ENCODE assay signal across 33 cellular contexts in the genomic region with DNA sequence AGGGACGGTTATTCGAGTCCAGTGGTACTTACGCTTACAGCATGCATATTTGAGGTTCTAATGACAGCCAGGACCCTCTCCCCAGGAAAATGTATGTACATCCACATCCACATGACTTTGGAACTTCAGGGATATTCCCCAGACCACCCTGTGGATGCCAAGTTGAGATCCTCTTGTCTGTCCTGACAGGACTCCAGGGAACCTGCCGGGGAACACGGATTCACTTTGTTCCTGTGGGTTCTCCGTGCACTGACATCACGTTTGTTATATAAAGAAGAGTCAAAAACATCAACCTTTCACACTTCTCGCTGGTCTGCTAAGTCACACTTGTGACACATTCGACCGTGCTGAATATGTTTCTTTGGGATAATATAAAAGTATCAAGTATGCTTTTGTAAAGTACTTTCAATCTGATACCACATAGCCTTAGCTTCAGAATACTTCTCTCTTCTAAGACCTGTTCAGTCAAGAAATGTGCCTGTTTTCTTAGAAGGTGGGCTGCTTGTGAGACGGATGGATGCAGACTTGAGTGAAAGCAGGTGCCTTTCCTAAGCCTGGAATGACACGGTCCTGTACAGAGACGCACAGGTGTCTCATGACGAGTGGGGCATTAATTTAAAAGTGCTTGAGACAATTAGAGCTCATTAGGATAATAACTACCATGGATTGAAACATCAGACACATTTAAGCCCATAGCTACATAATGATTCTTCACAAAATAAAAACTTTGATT. TPM values are rescaled to one million over a fixed set of nuclear protein-coding genes. Genes with fewer than 3 reads are reported as not detected.
DNase-seq lines count a peak whose midpoint lies in the region; ATAC-seq, FAIRE-seq and TF ChIP-seq lines count a peak whose summit lies in the region.
"Had no signal": no experiment of that assay in that cellular context is flagged by ENCODE, and none has a peak within 500 bp of the region (broad histone marks: within the 10 kb centered on the region; RNA-seq: fewer than 3 reads in every experiment).

No MANE protein-coding gene starts in this region.

- H3K4me3 Mint-ChIP-seq in GM23338 = no peak overlapping the region
- H3K4me3 Mint-ChIP-seq: activated CD4-positive, alpha-beta memory T cell treated with anti-CD3 and anti-CD28 coated beads for 36 hours; activated naive CD4-positive, alpha-beta T cell treated with anti-CD3 and anti-CD28 coated beads for 36 hours; activated T-helper 1 cell treated with anti-CD3 and anti-CD28 coated beads, Interleukin-12 subunit alpha, Interleukin-12 subunit beta, Interleukin-2, Interleukin-4 antibody, amounts not matched to agents 30 ng/mL and 10 ng/mL and 1 ng/mL, durations not matched to agents 14 hours and 24 hours and 36 hours; central memory CD8-positive, alpha-beta T cell; dendritic cell treated with granulocyte-macrophage colony-stimulating factor and Interleukin-4, amounts not matched to agents 40 ng/mL and 50 ng/mL, for 4 days; endodermal cell; neural progenitor cell; stimulated activated naive CD8-positive, alpha-beta T cell treated with anti-CD3 and anti-CD28 coated beads, Interleukin-15, amount 100 ng/mL, for 72 hours; T-cell had no signal

- peak overlapping the region; percentile 51 for H2BK12ac ChIP-seq in trophoblast cell (ENCODE audit: low read length)

- H3K27ac ChIP-seq in BLaER1 (no peak overlapping the region), GM23338 (ENCODE audit: low read depth) (peak overlapping the region; percentile 65; the same call in 1 of the 2 replicates), K562 (ENCODE audit: extremely low read depth, low read depth, low read length) (peak overlapping the region; percentile 87), trophoblast cell (ENCODE audit: low read depth, low read length) (peak overlapping the region; percentile 40)
- H3K27ac ChIP-seq: esophagus squamous epithelium, foreskin keratinocyte, left ventricle myocardium inferior, neural progenitor cell, parathyroid adenoma, SJSA1, spleen had no signal

- H3K27me3 ChIP-seq in BLaER1 (no peaks in the 10 kb centered on the region), GM23338 (ENCODE audit: insufficient read depth) (no peaks in the 10 kb centered on the region), K562 (ENCODE audit: control insufficient read depth in 2 of 2, insufficient read depth in 2 of 2, low read length in 2 of 2) (no peaks in the 10 kb centered on the region), trophoblast cell (ENCODE audit: insufficient read depth, low read length) (no peaks in the 10 kb centered on the region)
- H3K27me3 ChIP-seq: esophagus squamous epithelium, foreskin keratinocyte, neural progenitor cell, SJSA1, spleen had no signal

- H3K36me3 ChIP-seq in BLaER1 (peaks cover 46% of the 10 kb centered on the region), GM23338 (ENCODE audit: insufficient read depth) (peaks cover 29% of the 10 kb centered on the region), K562 (ENCODE audit: control insufficient read depth, insufficient read depth, low read length) (peaks cover 75% of the 10 kb centered on the region), trophoblast cell (ENCODE audit: control insufficient read depth in 1 of 2, insufficient read depth in 2 of 2, low read length in 2 of 2) (peaks cover 15 to 31% of the 10 kb centered on the region in 2 experiments)

- 0 out of 2 replicates have a peak, but pooled peaks have one; percentile 6 for TF ChIP-seq POLR2A in K562 (conservative IDR thresholded peaks at IDR 0.05)

- H3K4me3 ChIP-seq in BLaER1 (no peak overlapping the region), GM23338 (no peak overlapping the region), K562 (no peak overlapping the region), trophoblast cell (ENCODE audit: low read depth, low read length) (no peak overlapping the region)
- H3K4me3 ChIP-seq: esophagus squamous epithelium, left ventricle myocardium inferior, neural progenitor cell, SJSA1, spleen had no signal

- POLR2A ChIA-PET in K562 (lab: Yijun Ruan, JAX) = interaction anchor here (0.6 to 4.6 kb wide), 14 partner anchors 9 to 682 kb away, joined by 3 to 43 read pairs (median 3); no protein-coding TSS in a partner anchor

- H2BK120ac ChIP-seq in trophoblast cell (ENCODE audit: insufficient read depth, low read length, poor library complexity) = no peak overlapping the region

- no peaks in the 10 kb centered on the region for H3F3A ChIP-seq in GM23338 (replicated peaks; ENCODE audit: low read depth)

- H4K12ac ChIP-seq in trophoblast cell (ENCODE audit: low read depth, low read length) = no peak overlapping the region

- WGBS in K562 (ENCODE audit: insufficient coverage, low coverage, missing lambda C conversion rate) = 72% methylated on average over 14 of the region's 14 CpGs
- WGBS in trophoblast cell (ENCODE audit: extremely low coverage, insufficient coverage, insufficient read length) = no CpG with 5 or more reads among the region's 14 CpGs

- H3K18ac ChIP-seq in trophoblast cell (ENCODE audit: low read length) = no peak overlapping the region

- no peak for DNase-seq in GM23338 (ENCODE audit: low spot score)
- DNase-seq in K562 (ENCODE audit: extremely low read depth in 1 of 4, low spot score in 3 of 4) = no peak
- no peak for DNase-seq in trophoblast cell
- DNase-seq in effector CD8-positive, alpha-beta T cell (lab: John Stamatoyannopoulos, UW) = no peak
- no peak for DNase-seq in NK-92 (lab: John Stamatoyannopoulos, UW; ENCODE audit: unreplicated experiment)
- DNase-seq: activated CD4-positive, alpha-beta memory T cell treated with anti-CD3 and anti-CD28 coated beads for 36 hours; activated CD4-positive, alpha-beta T cell treated with anti-CD3 and anti-CD28 coated beads for 1 hour; activated naive CD4-positive, alpha-beta T cell treated with anti-CD3 and anti-CD28 coated beads for 36 hours; C1 segment of cervical spinal cord; COR-L47; endodermal cell; esophagus squamous epithelium; foreskin keratinocyte; islet precursor cell; left ventricle myocardium inferior; mesenchymal stem cell; MV-4-11; NCI-H2029; NCI-H226; RPMI8226; spleen; stimulated activated CD4-positive, alpha-beta T cell treated with anti-CD3 and anti-CD28 coated beads, Interleukin-2, amount 100 ng/mL, for 24 hours; stimulated activated naive CD8-positive, alpha-beta T cell treated with anti-CD3 and anti-CD28 coated beads, Interleukin-15, amount 100 ng/mL, for 72 hours; T-cell had no signal

- no peaks in the 10 kb centered on the region for H3K9me3 ChIP-seq in BLaER1
- H3K9me3 ChIP-seq in K562 (replicated peaks; ENCODE audit: control insufficient read depth, insufficient read depth, low read depth, low read length) = no peaks in the 10 kb centered on the region
- no peaks in the 10 kb centered on the region for H3K9me3 ChIP-seq in trophoblast cell (ENCODE audit: insufficient read depth, low read depth, low read length)
- H3K9me3 ChIP-seq: esophagus squamous epithelium, left ventricle myocardium inferior, SJSA1, spleen had no signal

- no peak overlapping the region for H3K23ac ChIP-seq in trophoblast cell (ENCODE audit: low read length)

- H3K9me1 ChIP-seq in K562 (ENCODE audit: control insufficient read depth, insufficient read depth, low read length) = no peaks in the 10 kb centered on the region

- H4K8ac ChIP-seq in trophoblast cell (ENCODE audit: low read depth, low read length) = no peak overlapping the region

- H4K91ac ChIP-seq in trophoblast cell (ENCODE audit: low read depth, low read length) = no peak overlapping the region

- H3K27ac Mint-ChIP-seq in GM23338 = no peak overlapping the region
- H3K27ac Mint-ChIP-seq: activated CD4-positive, alpha-beta memory T cell treated with anti-CD3 and anti-CD28 coated beads for 36 hours; activated naive CD4-positive, alpha-beta T cell treated with anti-CD3 and anti-CD28 coated beads for 36 hours; activated T-helper 1 cell treated with anti-CD3 and anti-CD28 coated beads, Interleukin-12 subunit alpha, Interleukin-12 subunit beta, Interleukin-2, Interleukin-4 antibody, amounts not matched to agents 30 ng/mL and 10 ng/mL and 1 ng/mL, durations not matched to agents 14 hours and 24 hours and 36 hours; dendritic cell treated with granulocyte-macrophage colony-stimulating factor and Interleukin-4, amounts not matched to agents 40 ng/mL and 50 ng/mL, for 4 days; endodermal cell; neural progenitor cell; stimulated activated naive CD8-positive, alpha-beta T cell treated with anti-CD3 and anti-CD28 coated beads, Interleukin-15, amount 100 ng/mL, for 72 hours; T-cell had no signal

- H3K4me2 ChIP-seq in BLaER1 (0 out of 2 replicates have a peak overlapping the region, but pooled peaks have one; percentile 60), GM23338 (no peak overlapping the region), K562 (ENCODE audit: insufficient read depth, low read length) (peak overlapping the region; percentile 70; the same call in 1 of the 2 replicates), trophoblast cell (ENCODE audit: low read length) (no peak overlapping the region)
- H3K4me2 ChIP-seq: neural progenitor cell had no signal

- H3K9ac ChIP-seq in BLaER1 = no peak overlapping the region
- no peak overlapping the region for H3K9ac ChIP-seq in K562 (ENCODE audit: insufficient read depth in 1 of 2, low read depth in 2 of 2, low read length in 2 of 2)
- no peak overlapping the region for H3K9ac ChIP-seq in trophoblast cell (ENCODE audit: low read length)
- H3K9ac ChIP-seq: neural progenitor cell, parathyroid adenoma had no signal

- H2AK5ac ChIP-seq in trophoblast cell (ENCODE audit: low read length) = no peak overlapping the region

- H3K9me2 ChIP-seq in GM23338 (ENCODE audit: insufficient read depth) = peaks cover 5% of the 10 kb centered on the region; the same call in 1 of the 2 replicates

- TF ChIP-seq RAD21 in K562 (CRISPR knock-in tag; conservative IDR thresholded peaks at IDR 0.05 in 1 of 2, IDR thresholded peaks at IDR 0.05 in 1 of 2) = no peak

- H3K4me1 ChIP-seq in BLaER1 (peaks cover 23% of the 10 kb centered on the region), GM23338 (ENCODE audit: insufficient read depth) (peaks cover 10% of the 10 kb centered on the region), K562 (replicated peaks in 1 of 2; ENCODE audit: control insufficient read depth in 2 of 2, insufficient read depth in 2 of 2, low read length in 2 of 2) (peaks cover 31 to 48% of the 10 kb centered on the region in 2 experiments), trophoblast cell (ENCODE audit: control insufficient read depth in 1 of 2, insufficient read depth in 2 of 2, low read length in 2 of 2) (peaks cover 22 to 36% of the 10 kb centered on the region in 2 experiments)
- H3K4me1 ChIP-seq: left ventricle myocardium inferior, neural progenitor cell, parathyroid adenoma, SJSA1 had no signal

- H3K27me3 Mint-ChIP-seq in GM23338 (ENCODE audit: insufficient read depth, low read depth, poor library complexity) = peaks cover 8% of the 10 kb centered on the region
- H3K27me3 Mint-ChIP-seq: activated CD4-positive, alpha-beta memory T cell treated with anti-CD3 and anti-CD28 coated beads for 36 hours; central memory CD8-positive, alpha-beta T cell; stimulated activated naive CD8-positive, alpha-beta T cell treated with anti-CD3 and anti-CD28 coated beads, Interleukin-15, amount 100 ng/mL, for 72 hours had no signal

- H3K79me1 ChIP-seq in trophoblast cell (ENCODE audit: low read length) = peaks cover 36% of the 10 kb centered on the region

- H3K36me3 Mint-ChIP-seq in GM23338 (ENCODE audit: low read depth) = peaks cover 92% of the 10 kb centered on the region

- in situ Hi-C loops in K562 (cut with MboI) = no loop called here

- H3K4ac ChIP-seq in trophoblast cell (ENCODE audit: low read depth, low read length) = no peak overlapping the region

- H2AFZ ChIP-seq in GM23338 (no peak overlapping the region), K562 (ENCODE audit: low read depth, low read length) (no peak overlapping the region), trophoblast cell (ENCODE audit: insufficient read depth, low read length, poor library complexity) (no peak overlapping the region)
- H2AFZ ChIP-seq: neural progenitor cell, parathyroid adenoma had no signal

- no peak for TF ChIP-seq CTCF in GM23338 (conservative IDR thresholded peaks at IDR 0.05; ENCODE audit: low read depth in 2 of 2)
- no peak for TF ChIP-seq CTCF in K562 (IDR thresholded peaks at IDR 0.05 in 2 of 3, conservative IDR thresholded peaks at IDR 0.05 in 1 of 3; ENCODE audit: insufficient read depth in 2 of 3, low read depth in 1 of 3, low read length in 3 of 3)

- ATAC-seq in GM23338 (no peak), K562 (no peak), GM18517 (IDR thresholded peaks at IDR 0.05; ENCODE audit: unreplicated experiment) (no peak)
- ATAC-seq: foreskin keratinocyte; HCT116; stimulated activated naive CD8-positive, alpha-beta T cell treated with anti-CD3 and anti-CD28 coated beads, Interleukin-15, amount 100 ng/mL, for 72 hours; T-cell had no signal

- H3K9me3 Mint-ChIP-seq in GM23338 = peaks cover 30% of the 10 kb centered on the region
- H3K9me3 Mint-ChIP-seq: activated CD4-positive, alpha-beta memory T cell treated with anti-CD3 and anti-CD28 coated beads for 36 hours; activated naive CD4-positive, alpha-beta T cell treated with anti-CD3 and anti-CD28 coated beads for 36 hours; activated T-helper 1 cell treated with anti-CD3 and anti-CD28 coated beads, Interleukin-12 subunit alpha, Interleukin-12 subunit beta, Interleukin-2, Interleukin-4 antibody, amounts not matched to agents 30 ng/mL and 10 ng/mL and 1 ng/mL, durations not matched to agents 14 hours and 24 hours and 36 hours; central memory CD8-positive, alpha-beta T cell; dendritic cell treated with granulocyte-macrophage colony-stimulating factor and Interleukin-4, amounts not matched to agents 40 ng/mL and 50 ng/mL, for 4 days; stimulated activated naive CD8-positive, alpha-beta T cell treated with anti-CD3 and anti-CD28 coated beads, Interleukin-15, amount 100 ng/mL, for 72 hours; T-cell had no signal

- no TSS peak for BruUV-seq in K562 (replicated peaks; lab: Mats Ljungman, UMichigan)

- no peak for TF ChIP-seq EP300 in K562 (IDR thresholded peaks at IDR 0.05; ENCODE audit: low read length)

- peaks cover 27% of the 10 kb centered on the region for H3K4me1 Mint-ChIP-seq in GM23338
- H3K4me1 Mint-ChIP-seq: central memory CD8-positive, alpha-beta T cell had no signal

- intact Hi-C loops in K562 (cut with micrococcal nuclease) = loop anchor here (5.0 kb wide), 1 partner anchor 162 kb away; no protein-coding TSS in a partner anchor

- no peaks in the 10 kb centered on the region; the same call in 1 of the 2 replicates for H3K79me2 ChIP-seq in GM23338 (replicated peaks; ENCODE audit: insufficient read depth)
- H3K79me2 ChIP-seq in K562 (ENCODE audit: control insufficient read depth, insufficient read depth, low read length) = peaks cover 100% of the 10 kb centered on the region
- H3K79me2 ChIP-seq in trophoblast cell (ENCODE audit: control insufficient read depth, insufficient read depth, low read length, poor library complexity) = peaks cover 7% of the 10 kb centered on the region
- H3K79me2 ChIP-seq: parathyroid adenoma had no signal

- no peaks in the 10 kb centered on the region for H4K20me1 ChIP-seq in BLaER1
- H4K20me1 ChIP-seq in GM23338 (replicated peaks; ENCODE audit: insufficient read depth) = no peaks in the 10 kb centered on the region
- no peaks in the 10 kb centered on the region for H4K20me1 ChIP-seq in K562 (replicated peaks; ENCODE audit: control insufficient read depth, insufficient read depth, low read length)

- no peak for FAIRE-seq in K562 (lab: Jason Lieb, UNC)

- CTCF ChIA-PET in K562 (lab: Yijun Ruan, JAX; ENCODE audit: low intra/inter-chr PET ratio) = no interaction called here

- H3K14ac ChIP-seq in trophoblast cell (ENCODE audit: low read length) = no peak overlapping the region

- H2BK5ac ChIP-seq in trophoblast cell (ENCODE audit: low read depth, low read length, poor library complexity) = peak overlapping the region; percentile 6

RNA-seq across cellular contexts. Expression of a gene that starts 38.7 kb away (rescaled TPM):
- 0.27 TPM in 1 of 2 replicates, not detected in the other for total RNA-seq in GM23338 (2014; rRNA removed; shearing (Covaris generic))
- polyA plus RNA-seq in GM23338 (2016; fragmentation: Nextera tagmentation; extraction: Ambion mirVana) = 0.26 and 0.40 TPM in 2 replicates
- not detected in 2 replicates for total RNA-seq in K562 (2011; cell fraction: chromatin; rRNA removed; ENCODE audit: low replicate concordance)
- not detected in 2 replicates for total RNA-seq in K562 (2011; cell fraction: nucleolus; rRNA removed)
- total RNA-seq in K562 (2011; cell fraction: nucleoplasm; rRNA removed) = not detected in 2 replicates
- total RNA-seq in K562 (2014; rRNA removed) = not detected in 2 replicates
- not detected in 2 replicates for total RNA-seq in K562 (2014; rRNA removed; fragmentation: Illumina TruSeq; extraction: Trizol)
- total RNA-seq in K562 (2015; rRNA removed; fragmentation: Illumina TruSeq; extraction: Trizol) = not detected in 2 replicates
- total RNA-seq in K562 (2021) = not detected in 2 replicates
- polyA plus RNA-seq in K562 (2011; rRNA removed) = not detected in 2 replicates
- not detected in 2 replicates for polyA plus RNA-seq in K562 (2011; cell fraction: cytosol; rRNA removed)
- not detected in 2 replicates for polyA plus RNA-seq in K562 (2011; cell fraction: nucleus; rRNA removed)
- not detected in 2 replicates for polyA plus RNA-seq in K562 (2012)
- polyA plus RNA-seq in K562 (2014; fragmentation: Illumina TruSeq; extraction: Trizol) = not detected in 2 replicates
- polyA plus RNA-seq in K562 (2014; fragmentation: Nextera tagmentation; extraction: Ambion mirVana) = not detected
- polyA plus RNA-seq in K562 (2014; rRNA removed) = not detected in 2 replicates
- polyA minus RNA-seq in K562 (2011; rRNA and poly(A)+ RNA removed) = not detected in 2 replicates
- not detected in 2 replicates for polyA minus RNA-seq in K562 (2011; cell fraction: cytosol; rRNA and poly(A)+ RNA removed)
- not detected in 2 replicates for polyA minus RNA-seq in K562 (2011; cell fraction: nucleus; rRNA and poly(A)+ RNA removed)
- polyA plus RNA-seq in trophoblast cell (2013) = 0.07 and 0.14 TPM in 2 replicates
- total RNA-seq: activated CD4-positive, alpha-beta memory T cell treated with anti-CD3 and anti-CD28 coated beads for 36 hours; activated naive CD4-positive, alpha-beta T cell treated with anti-CD3 and anti-CD28 coated beads for 36 hours; activated T-helper 1 cell treated with anti-CD3 and anti-CD28 coated beads, Interleukin-12 subunit alpha, Interleukin-12 subunit beta, Interleukin-2, Interleukin-4 antibody, amounts not matched to agents 30 ng/mL and 10 ng/mL and 1 ng/mL, durations not matched to agents 14 hours and 24 hours and 36 hours; endodermal cell; left ventricle myocardium inferior; SJSA1; spleen; T-cell had no signal

RNA-seq across cellular contexts. Expression of a gene that starts 48.3 kb away (rescaled TPM):
- total RNA-seq in GM23338 (2014; rRNA removed; shearing (Covaris generic)) = 93.9 and 98.3 TPM in 2 replicates
- polyA plus RNA-seq in GM23338 (2016; fragmentation: Nextera tagmentation; extraction: Ambion mirVana) = 39.8 and 47.9 TPM in 2 replicates
- 210 and 255 TPM in 2 replicates for total RNA-seq in K562 (2011; cell fraction: chromatin; rRNA removed; ENCODE audit: low replicate concordance)
- total RNA-seq in K562 (2011; cell fraction: nucleolus; rRNA removed) = 116 and 127 TPM in 2 replicates
- 147 and 162 TPM in 2 replicates for total RNA-seq in K562 (2011; cell fraction: nucleoplasm; rRNA removed)
- total RNA-seq in K562 (2014; rRNA removed) = 115 TPM in 2 replicates
- 106 and 114 TPM in 2 replicates for total RNA-seq in K562 (2014; rRNA removed; fragmentation: Illumina TruSeq; extraction: Trizol)
- 98.1 and 105 TPM in 2 replicates for total RNA-seq in K562 (2015; rRNA removed; fragmentation: Illumina TruSeq; extraction: Trizol)
- total RNA-seq in K562 (2021) = 152 and 158 TPM in 2 replicates
- 258 and 270 TPM in 2 replicates for polyA plus RNA-seq in K562 (2011; rRNA removed)
- polyA plus RNA-seq in K562 (2011; cell fraction: cytosol; rRNA removed) = 98.2 and 133 TPM in 2 replicates
- polyA plus RNA-seq in K562 (2011; cell fraction: nucleus; rRNA removed) = 136 and 256 TPM in 2 replicates
- 103 and 113 TPM in 2 replicates for polyA plus RNA-seq in K562 (2012)
- 113 and 136 TPM in 2 replicates for polyA plus RNA-seq in K562 (2014; fragmentation: Illumina TruSeq; extraction: Trizol)
- 10 to 100 TPM; 47.4 to 53.0 TPM for polyA plus RNA-seq in K562 (2014; fragmentation: Nextera tagmentation; extraction: Ambion mirVana)
- polyA plus RNA-seq in K562 (2014; rRNA removed) = 98.9 and 105 TPM in 2 replicates
- 409 and 471 TPM in 2 replicates for polyA minus RNA-seq in K562 (2011; rRNA and poly(A)+ RNA removed)
- 218 and 242 TPM in 2 replicates for polyA minus RNA-seq in K562 (2011; cell fraction: cytosol; rRNA and poly(A)+ RNA removed)
- polyA minus RNA-seq in K562 (2011; cell fraction: nucleus; rRNA and poly(A)+ RNA removed) = 195 and 518 TPM in 2 replicates
- polyA plus RNA-seq in trophoblast cell (2013) = 234 and 252 TPM in 2 replicates

RNA-seq across cellular contexts. Expression of a gene that starts 56.0 kb away (rescaled TPM):
- total RNA-seq in GM23338 (2014; rRNA removed; shearing (Covaris generic)) = not detected in 2 replicates
- not detected in 2 replicates for polyA plus RNA-seq in GM23338 (2016; fragmentation: Nextera tagmentation; extraction: Ambion mirVana)
- 8.4 and 9.7 TPM in 2 replicates for total RNA-seq in K562 (2011; cell fraction: chromatin; rRNA removed; ENCODE audit: low replicate concordance)
- total RNA-seq in K562 (2011; cell fraction: nucleolus; rRNA removed) = 4.3 TPM in 2 replicates
- 3.1 and 4.9 TPM in 2 replicates for total RNA-seq in K562 (2011; cell fraction: nucleoplasm; rRNA removed)
- 6.6 and 7.8 TPM in 2 replicates for total RNA-seq in K562 (2014; rRNA removed)
- 6.9 and 7.8 TPM in 2 replicates for total RNA-seq in K562 (2014; rRNA removed; fragmentation: Illumina TruSeq; extraction: Trizol)
- 6.3 and 7.5 TPM in 2 replicates for total RNA-seq in K562 (2015; rRNA removed; fragmentation: Illumina TruSeq; extraction: Trizol)
- total RNA-seq in K562 (2021) = 6.3 and 6.8 TPM in 2 replicates
- polyA plus RNA-seq in K562 (2011; rRNA removed) = 4.7 and 10.1 TPM in 2 replicates
- polyA plus RNA-seq in K562 (2011; cell fraction: cytosol; rRNA removed) = 3.6 and 10.6 TPM in 2 replicates
- 4.4 and 8.6 TPM in 2 replicates for polyA plus RNA-seq in K562 (2011; cell fraction: nucleus; rRNA removed)
- 8.6 and 9.6 TPM in 2 replicates for polyA plus RNA-seq in K562 (2012)
- 8.5 and 9.8 TPM in 2 replicates for polyA plus RNA-seq in K562 (2014; fragmentation: Illumina TruSeq; extraction: Trizol)
- polyA plus RNA-seq in K562 (2014; fragmentation: Nextera tagmentation; extraction: Ambion mirVana) = 10 to 100 TPM in 1 of 2 experiments, 1 to 10 TPM in 1; 8.3 to 10.1 TPM
- polyA plus RNA-seq in K562 (2014; rRNA removed) = 5.5 TPM in 2 replicates
- 4.2 and 7.3 TPM in 2 replicates for polyA minus RNA-seq in K562 (2011; rRNA and poly(A)+ RNA removed)
- 0.91 and 3.4 TPM in 2 replicates for polyA minus RNA-seq in K562 (2011; cell fraction: cytosol; rRNA and poly(A)+ RNA removed)
- 2.3 and 2.4 TPM in 2 replicates for polyA minus RNA-seq in K562 (2011; cell fraction: nucleus; rRNA and poly(A)+ RNA removed)
- polyA plus RNA-seq in trophoblast cell (2013) = 0.67 and 0.74 TPM in 2 replicates
- total RNA-seq: activated CD4-positive, alpha-beta memory T cell treated with anti-CD3 and anti-CD28 coated beads for 36 hours; activated naive CD4-positive, alpha-beta T cell treated with anti-CD3 and anti-CD28 coated beads for 36 hours; activated T-helper 1 cell treated with anti-CD3 and anti-CD28 coated beads, Interleukin-12 subunit alpha, Interleukin-12 subunit beta, Interleukin-2, Interleukin-4 antibody, amounts not matched to agents 30 ng/mL and 10 ng/mL and 1 ng/mL, durations not matched to agents 14 hours and 24 hours and 36 hours; endodermal cell; SJSA1; spleen; T-cell had no signal
- polyA plus RNA-seq: spleen had no signal

Comparison
In these comparisons a context has a peak if more than half of its experiments do, and no peak if none do; other contexts are left out.
1. H3K4me2 ChIP-seq: peak in BLaER1 (single experiment) and K562 (single experiment); none in GM23338 (single experiment) and trophoblast cell (single experiment).